1 cellular context compared by ENCODE assay signal in genomic region chr1:225849905-225850304, GRCh38.
A peak's percentile ranks its signal among the peaks of the same experiment; 100 is the strongest.
TF ChIP-seq lines count a peak whose summit lies in the region.

No MANE protein-coding gene starts in this region.

TF ChIP-seq in HepG2, 621 proteins besides CTCF, POLR2A, EP300 and RAD21:
- TF ChIP-seq, protein P1, sequence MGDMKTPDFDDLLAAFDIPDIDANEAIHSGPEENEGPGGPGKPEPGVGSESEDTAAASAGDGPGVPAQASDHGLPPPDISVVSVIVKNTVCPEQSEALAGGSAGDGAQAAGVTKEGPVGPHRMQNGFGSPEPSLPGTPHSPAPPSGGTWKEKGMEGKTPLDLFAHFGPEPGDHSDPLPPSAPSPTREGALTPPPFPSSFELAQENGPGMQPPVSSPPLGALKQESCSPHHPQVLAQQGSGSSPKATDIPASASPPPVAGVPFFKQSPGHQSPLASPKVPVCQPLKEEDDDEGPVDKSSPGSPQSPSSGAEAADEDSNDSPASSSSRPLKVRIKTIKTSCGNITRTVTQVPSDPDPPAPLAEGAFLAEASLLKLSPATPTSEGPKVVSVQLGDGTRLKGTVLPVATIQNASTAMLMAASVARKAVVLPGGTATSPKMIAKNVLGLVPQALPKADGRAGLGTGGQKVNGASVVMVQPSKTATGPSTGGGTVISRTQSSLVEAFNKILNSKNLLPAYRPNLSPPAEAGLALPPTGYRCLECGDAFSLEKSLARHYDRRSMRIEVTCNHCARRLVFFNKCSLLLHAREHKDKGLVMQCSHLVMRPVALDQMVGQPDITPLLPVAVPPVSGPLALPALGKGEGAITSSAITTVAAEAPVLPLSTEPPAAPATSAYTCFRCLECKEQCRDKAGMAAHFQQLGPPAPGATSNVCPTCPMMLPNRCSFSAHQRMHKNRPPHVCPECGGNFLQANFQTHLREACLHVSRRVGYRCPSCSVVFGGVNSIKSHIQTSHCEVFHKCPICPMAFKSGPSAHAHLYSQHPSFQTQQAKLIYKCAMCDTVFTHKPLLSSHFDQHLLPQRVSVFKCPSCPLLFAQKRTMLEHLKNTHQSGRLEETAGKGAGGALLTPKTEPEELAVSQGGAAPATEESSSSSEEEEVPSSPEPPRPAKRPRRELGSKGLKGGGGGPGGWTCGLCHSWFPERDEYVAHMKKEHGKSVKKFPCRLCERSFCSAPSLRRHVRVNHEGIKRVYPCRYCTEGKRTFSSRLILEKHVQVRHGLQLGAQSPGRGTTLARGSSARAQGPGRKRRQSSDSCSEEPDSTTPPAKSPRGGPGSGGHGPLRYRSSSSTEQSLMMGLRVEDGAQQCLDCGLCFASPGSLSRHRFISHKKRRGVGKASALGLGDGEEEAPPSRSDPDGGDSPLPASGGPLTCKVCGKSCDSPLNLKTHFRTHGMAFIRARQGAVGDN (CRISPR knock-in tag; IDR thresholded peaks at IDR 0.05): peak; percentile 30
- TF ChIP-seq AGO2 (optimal IDR thresholded peaks at IDR 0.05; ENCODE audit: low read depth, low read length) (peak; percentile 51), NFIC (IDR thresholded peaks at IDR 0.05; ENCODE audit: low read length) (no peak)
TF ChIP-seq in HepG2: peak in this region for 2.
